In the genomic region with DNA sequence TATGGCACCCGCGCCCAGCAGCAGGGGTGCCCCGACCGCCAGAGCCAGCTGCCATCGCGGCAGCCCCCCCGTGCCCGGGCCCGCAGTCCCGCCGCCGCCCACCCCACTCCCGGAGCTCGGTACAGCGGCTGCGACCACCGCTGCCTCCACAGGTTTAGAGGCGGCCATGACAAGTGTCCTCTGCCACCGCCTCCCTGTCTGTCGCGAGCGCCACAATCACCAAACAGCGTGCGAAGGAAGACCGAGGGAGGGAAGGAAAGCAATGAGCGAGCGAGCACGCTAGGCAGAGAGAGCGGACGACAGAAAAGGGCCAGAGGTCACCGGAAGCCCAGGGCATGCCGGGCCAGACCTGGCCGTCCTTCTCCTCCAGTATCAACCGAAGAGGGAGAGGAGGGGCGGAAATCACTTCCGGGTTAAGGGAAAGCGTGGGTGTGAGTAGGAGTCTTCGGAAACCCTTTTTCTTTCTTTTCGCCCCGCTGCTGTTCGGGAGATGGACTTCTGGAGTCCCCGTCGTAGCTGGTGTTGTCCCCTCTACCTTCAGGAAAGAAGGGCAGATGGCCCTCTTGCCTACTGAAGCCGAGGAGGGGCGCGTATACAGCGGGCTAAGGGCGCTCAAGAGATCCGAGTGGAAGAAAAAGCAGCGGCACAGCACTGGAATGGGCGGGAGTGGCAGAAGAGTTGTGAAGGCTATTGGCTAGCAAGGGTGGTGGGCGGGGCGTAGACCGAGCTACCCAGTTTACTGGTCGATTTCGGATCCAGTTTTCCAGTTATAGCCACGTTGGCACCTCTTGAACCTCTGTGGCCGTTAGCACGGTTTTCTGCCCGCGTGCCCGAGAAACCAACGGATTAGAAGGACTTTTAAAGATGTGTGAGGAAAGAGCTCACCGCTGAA, we compare ENCODE assay signal across 1 cellular context.
TF ChIP-seq lines count a peak whose summit lies in the region.

LNP1 (plus strand) TSS at position 758 of the 892 bp plus-strand sequence. CDS start 28,191 bp downstream, outside the sequence.
TOMM70 (minus strand) TSS at position 308 of the 892 bp plus-strand sequence; CDS start at position 168, 140 bp downstream.

TF ChIP-seq in HEK293, 187 proteins besides CTCF, POLR2A, EP300 and RAD21 (continued from another document):
- TF ChIP-seq, protein P1, sequence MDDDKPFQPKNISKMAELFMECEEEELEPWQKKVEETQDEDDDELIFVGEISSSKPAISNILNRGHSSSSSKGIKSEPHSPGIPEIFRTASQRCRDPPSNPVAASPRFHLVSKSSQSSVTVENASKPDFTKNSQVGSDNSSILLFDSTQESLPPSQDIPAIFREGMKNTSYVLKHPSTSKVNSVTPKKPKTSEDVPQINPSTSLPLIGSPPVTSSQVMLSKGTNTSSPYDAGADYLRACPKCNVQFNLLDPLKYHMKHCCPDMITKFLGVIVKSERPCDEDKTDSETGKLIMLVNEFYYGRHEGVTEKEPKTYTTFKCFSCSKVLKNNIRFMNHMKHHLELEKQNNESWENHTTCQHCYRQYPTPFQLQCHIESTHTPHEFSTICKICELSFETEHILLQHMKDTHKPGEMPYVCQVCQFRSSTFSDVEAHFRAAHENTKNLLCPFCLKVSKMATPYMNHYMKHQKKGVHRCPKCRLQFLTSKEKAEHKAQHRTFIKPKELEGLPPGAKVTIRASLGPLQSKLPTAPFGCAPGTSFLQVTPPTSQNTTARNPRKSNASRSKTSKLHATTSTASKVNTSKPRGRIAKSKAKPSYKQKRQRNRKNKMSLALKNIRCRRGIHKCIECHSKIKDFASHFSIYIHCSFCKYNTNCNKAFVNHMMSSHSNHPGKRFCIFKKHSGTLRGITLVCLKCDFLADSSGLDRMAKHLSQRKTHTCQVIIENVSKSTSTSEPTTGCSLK (tag by site-specific recombination; IDR thresholded peaks at IDR 0.05): no peak
- TF ChIP-seq ZNF555 (tag by site-specific recombination; conservative IDR thresholded peaks at IDR 0.05): no peak
- peak; percentile 83 for TF ChIP-seq KLF16 (tag by site-specific recombination; IDR thresholded peaks at IDR 0.05)
- TF ChIP-seq SETDB1 (IDR thresholded peaks at IDR 0.05; ENCODE audit: insufficient read length, low read length): peak; percentile 69
- TF ChIP-seq, protein P2, sequence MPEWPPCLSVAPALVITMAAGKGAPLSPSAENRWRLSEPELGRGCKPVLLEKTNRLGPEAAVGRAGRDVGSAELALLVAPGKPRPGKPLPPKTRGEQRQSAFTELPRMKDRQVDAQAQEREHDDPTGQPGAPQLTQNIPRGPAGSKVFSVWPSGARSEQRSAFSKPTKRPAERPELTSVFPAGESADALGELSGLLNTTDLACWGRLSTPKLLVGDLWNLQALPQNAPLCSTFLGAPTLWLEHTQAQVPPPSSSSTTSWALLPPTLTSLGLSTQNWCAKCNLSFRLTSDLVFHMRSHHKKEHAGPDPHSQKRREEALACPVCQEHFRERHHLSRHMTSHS (tag by site-specific recombination; IDR thresholded peaks at IDR 0.05): no peak
- TF ChIP-seq, protein P3, sequence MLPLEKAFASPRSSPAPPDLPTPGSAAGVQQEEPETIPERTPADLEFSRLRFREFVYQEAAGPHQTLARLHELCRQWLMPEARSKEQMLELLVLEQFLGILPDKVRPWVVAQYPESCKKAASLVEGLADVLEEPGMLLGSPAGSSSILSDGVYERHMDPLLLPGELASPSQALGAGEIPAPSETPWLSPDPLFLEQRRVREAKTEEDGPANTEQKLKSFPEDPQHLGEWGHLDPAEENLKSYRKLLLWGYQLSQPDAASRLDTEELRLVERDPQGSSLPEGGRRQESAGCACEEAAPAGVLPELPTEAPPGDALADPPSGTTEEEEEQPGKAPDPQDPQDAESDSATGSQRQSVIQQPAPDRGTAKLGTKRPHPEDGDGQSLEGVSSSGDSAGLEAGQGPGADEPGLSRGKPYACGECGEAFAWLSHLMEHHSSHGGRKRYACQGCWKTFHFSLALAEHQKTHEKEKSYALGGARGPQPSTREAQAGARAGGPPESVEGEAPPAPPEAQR (tag by site-specific recombination; IDR thresholded peaks at IDR 0.05): no peak
- TF ChIP-seq ZNF416 (tag by site-specific recombination; IDR thresholded peaks at IDR 0.05): no peak
- no peak for TF ChIP-seq ZNF530 (tag by site-specific recombination; IDR thresholded peaks at IDR 0.05; ENCODE audit: low read depth)
- peak; percentile 93 for TF ChIP-seq BCL11B (tag by site-specific recombination; IDR thresholded peaks at IDR 0.05; ENCODE audit: low read depth)
- peak; percentile 82 for TF ChIP-seq ZNF341 (tag by site-specific recombination; IDR thresholded peaks at IDR 0.05; ENCODE audit: low read depth)
